ENCODE assay signal across 9 cellular contexts in the genomic region with DNA sequence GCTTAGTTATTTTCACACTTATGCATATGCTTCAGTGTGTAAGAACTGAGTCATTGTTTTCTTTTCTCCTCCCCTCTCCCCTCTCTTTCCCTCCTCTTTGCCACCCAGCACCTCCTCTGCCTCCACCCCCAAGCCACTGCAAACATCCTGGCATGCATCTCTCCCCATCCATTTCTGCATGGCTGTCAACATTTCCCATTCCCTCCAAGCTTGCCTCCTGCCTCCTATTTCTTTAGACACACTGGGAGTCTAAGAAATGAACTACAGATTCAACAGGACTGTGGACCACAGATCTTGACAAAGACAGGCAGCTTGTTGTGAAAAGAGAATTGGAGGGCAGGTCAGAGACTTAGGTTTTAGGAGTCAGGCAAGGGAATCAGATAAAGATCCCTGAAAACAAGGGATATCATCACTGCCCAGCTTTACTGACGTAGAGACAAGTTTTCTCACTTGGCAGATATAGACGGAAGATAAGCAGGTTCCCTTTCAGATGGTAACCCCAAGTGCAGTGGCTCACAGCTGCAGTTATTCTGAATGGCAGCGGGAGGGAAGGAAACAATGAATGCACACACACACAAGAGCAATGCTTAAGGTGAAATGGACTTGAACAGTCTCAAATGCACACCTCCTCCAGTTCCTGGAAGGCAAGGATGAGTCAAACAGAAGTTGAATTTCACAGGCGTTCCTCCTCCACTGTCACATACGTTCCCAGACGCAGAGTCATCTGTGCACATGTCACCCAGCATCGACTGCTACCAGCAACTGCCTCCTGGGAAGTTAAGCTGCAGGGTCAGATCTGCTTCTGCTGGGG. TPM values are rescaled to one million over a fixed set of nuclear protein-coding genes. Genes with fewer than 3 reads are reported as not detected.
A peak's percentile ranks its signal among the peaks of the same experiment; 100 is the strongest.
DNase-seq lines count a peak whose midpoint lies in the region; ATAC-seq and TF ChIP-seq lines count a peak whose summit lies in the region.
"Had no signal": no experiment of that assay in that cellular context is flagged by ENCODE, and none has a peak within 500 bp of the region (broad histone marks: within the 10 kb centered on the region; RNA-seq: fewer than 3 reads in every experiment).

No MANE protein-coding gene starts in this region.

- H3K4me3 ChIP-seq in esophagus squamous epithelium: no peak overlapping the region

- no peaks in the 10 kb centered on the region for H3K27me3 ChIP-seq in esophagus squamous epithelium

- no peak overlapping the region for H3K27ac ChIP-seq in esophagus squamous epithelium

- CTCF ChIA-PET in activated CD4-positive, alpha-beta memory T cell treated with anti-CD3 and anti-CD28 coated beads, Interleukin-2, amount 10 ng/mL, durations not matched to agents 7 days and 5 days (lab: Charles Lee): interaction anchor here (0.9 to 2.0 kb wide), 5 partner anchors 29 to 346 kb away, joined by 3 to 9 read pairs (median 5); no protein-coding TSS in a partner anchor

- intact Hi-C loops in head of caudate nucleus (cut with DNase I) (no loop called here), esophagus squamous epithelium (cut with DNase I) (no loop called here)

- ATAC-seq in GM21423 (IDR thresholded peaks at IDR 0.05; ENCODE audit: unreplicated experiment) (no peak), GM21367 (IDR thresholded peaks at IDR 0.05; ENCODE audit: unreplicated experiment) (no peak)

- peak; percentile 45 for DNase-seq in NCI-H82 (lab: John Stamatoyannopoulos, UW)
- DNase-seq in NCI-H82 treated with DMSO at 0.1 percent for 48 hours (lab: John Stamatoyannopoulos, UW; ENCODE audit: unreplicated experiment): no peak
- DNase-seq in activated CD4-positive, alpha-beta memory T cell treated with anti-CD3 and anti-CD28 coated beads, Interleukin-2, amount 10 ng/mL, durations not matched to agents 7 days and 5 days: peak; percentile 64
- DNase-seq in head of caudate nucleus: peak in 40 of 42 donors; percentile 17 to 90 (median 58)
- peak; percentile 24 to 55 for DNase-seq in stimulated activated CD8-positive, alpha-beta memory T cell treated with anti-CD3 and anti-CD28 coated beads, Interleukin-7, amount 100 ng/mL, for 4 hours (ENCODE audit: low read depth in 2 of 2)
- DNase-seq in esophagus squamous epithelium (lab: John Stamatoyannopoulos, UW): no peak

- WGBS in esophagus squamous epithelium, 2 donors: 34 to 37% methylated on average over 7 of the region's 7 CpGs

- POLR2A ChIA-PET in activated CD4-positive, alpha-beta memory T cell treated with anti-CD3 and anti-CD28 coated beads, Interleukin-2, amount 10 ng/mL, durations not matched to agents 7 days and 5 days (lab: Charles Lee): interaction anchor here (1.0 to 2.8 kb wide), 7 partner anchors 10 to 201 kb away, joined by 3 to 19 read pairs (median 4); a partner anchor contains a TSS

- peaks cover 5% of the 10 kb centered on the region for H3K36me3 Mint-ChIP-seq in activated CD4-positive, alpha-beta memory T cell treated with anti-CD3 and anti-CD28 coated beads, Interleukin-2, amount 10 ng/mL, durations not matched to agents 7 days and 5 days (ENCODE audit: low read depth)

- no peak for TF ChIP-seq CTCF in esophagus squamous epithelium (IDR thresholded peaks at IDR 0.05)

- TF ChIP-seq POLR2A in esophagus squamous epithelium (IDR thresholded peaks at IDR 0.05): no peak

- H3K4me1 Mint-ChIP-seq in activated CD4-positive, alpha-beta memory T cell treated with anti-CD3 and anti-CD28 coated beads, Interleukin-2, amount 10 ng/mL, durations not matched to agents 7 days and 5 days: peaks cover 33% of the 10 kb centered on the region

- H3K9me3 ChIP-seq in esophagus squamous epithelium: no peaks in the 10 kb centered on the region

- H3K36me3 ChIP-seq in esophagus squamous epithelium: no peaks in the 10 kb centered on the region

- no peaks in the 10 kb centered on the region for H3K27me3 Mint-ChIP-seq in activated CD4-positive, alpha-beta memory T cell treated with anti-CD3 and anti-CD28 coated beads, Interleukin-2, amount 10 ng/mL, durations not matched to agents 7 days and 5 days

- no peak overlapping the region for H3K4me3 Mint-ChIP-seq in activated CD4-positive, alpha-beta memory T cell treated with anti-CD3 and anti-CD28 coated beads, Interleukin-2, amount 10 ng/mL, durations not matched to agents 7 days and 5 days
- H3K4me3 Mint-ChIP-seq: B cell had no signal

- H3K27ac Mint-ChIP-seq in activated CD4-positive, alpha-beta memory T cell treated with anti-CD3 and anti-CD28 coated beads, Interleukin-2, amount 10 ng/mL, durations not matched to agents 7 days and 5 days: peak overlapping the region; percentile 71
- H3K27ac Mint-ChIP-seq: B cell had no signal

- peaks cover 3% of the 10 kb centered on the region for H3K9me3 Mint-ChIP-seq in activated CD4-positive, alpha-beta memory T cell treated with anti-CD3 and anti-CD28 coated beads, Interleukin-2, amount 10 ng/mL, durations not matched to agents 7 days and 5 days

- peaks cover 0 to 46% (median 7%) of the 10 kb centered on the region in 3 donors for H3K4me1 ChIP-seq in esophagus squamous epithelium

RNA-seq across cellular contexts. Expression of a gene that starts 56.1 kb away (rescaled TPM):
- 10 to 100 TPM; 27.8 to 28.8 TPM for total RNA-seq in activated CD4-positive, alpha-beta memory T cell treated with anti-CD3 and anti-CD28 coated beads, Interleukin-2, amount 10 ng/mL, durations not matched to agents 7 days and 5 days
- 10 to 100 TPM in 1 of 4 donors, 1 to 10 TPM in 3; 3.2 to 11.0 (median 4.2) TPM for total RNA-seq in esophagus squamous epithelium

Comparison
In these comparisons a context has a peak if more than half of its experiments do, and no peak if none do; other contexts are left out.
1. DNase-seq: peak in NCI-H82 (single experiment), activated CD4-positive, alpha-beta memory T cell treated with anti-CD3 and anti-CD28 coated beads, Interleukin-2, amount 10 ng/mL, durations not matched to agents 7 days and 5 days (single experiment), head of caudate nucleus (40 of 42) and stimulated activated CD8-positive, alpha-beta memory T cell treated with anti-CD3 and anti-CD28 coated beads, Interleukin-7, amount 100 ng/mL, for 4 hours (2 of 2); none in NCI-H82 treated with DMSO at 0.1 percent for 48 hours (single experiment) and esophagus squamous epithelium (single experiment).